Comparison of ENCODE assay signal across 1 cellular context in the genomic region with DNA sequence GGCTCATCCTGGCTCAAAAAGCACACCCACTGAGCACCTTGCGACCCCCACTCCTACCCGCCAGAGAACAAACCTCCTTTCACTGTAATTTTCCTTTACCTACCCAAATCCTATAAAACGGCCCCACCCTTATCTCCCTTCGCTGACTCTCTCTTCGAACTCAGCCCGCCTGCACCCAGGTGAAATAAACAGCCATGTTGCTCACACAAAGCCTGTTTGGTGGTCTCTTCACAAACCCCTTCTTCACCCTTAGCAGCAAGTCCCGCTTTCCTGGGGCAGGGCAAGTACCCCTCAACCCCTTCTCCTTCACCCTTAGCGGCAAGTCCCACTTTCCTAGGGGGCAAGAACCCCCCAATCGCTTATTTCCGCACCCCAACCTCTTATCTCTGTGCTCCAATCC. TPM values are rescaled to one million over a fixed set of nuclear protein-coding genes. Genes with fewer than 3 reads are reported as not detected.
"Had no signal": no experiment of that assay in that cellular context is flagged by ENCODE, and none has a peak within 500 bp of the region (broad histone marks: within the 10 kb centered on the region; RNA-seq: fewer than 3 reads in every experiment).

No MANE protein-coding gene starts in this region.

RNA-seq across cellular contexts. Expression of a gene that starts 40.1 kb away (rescaled TPM):
- total RNA-seq: naive thymus-derived CD8-positive, alpha-beta T cell had no signal
